19 cellular contexts compared by ENCODE assay signal in the genomic region with DNA sequence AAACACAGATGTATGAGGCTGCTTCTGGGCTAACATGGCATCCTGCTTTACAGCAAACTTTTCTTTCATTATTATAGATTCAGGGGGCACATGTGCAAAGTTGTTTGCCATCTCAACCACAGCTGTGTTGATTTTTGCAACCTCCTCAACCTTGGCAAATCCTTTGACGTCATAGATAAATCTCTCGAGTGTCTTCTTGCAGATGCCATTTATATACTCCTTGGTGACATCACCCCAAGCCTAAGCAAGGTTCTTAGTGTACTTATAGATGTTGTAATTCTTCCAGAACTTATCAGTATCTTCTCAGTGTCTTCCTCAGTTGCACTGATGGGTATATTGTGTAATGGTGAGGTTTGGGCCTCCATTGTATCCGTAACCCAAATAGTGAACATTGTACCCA.
"Had no signal": no experiment of that assay in that cellular context is flagged by ENCODE, and none has a peak within 500 bp of the region (broad histone marks: within the 10 kb centered on the region; RNA-seq: fewer than 3 reads in every experiment).

No MANE protein-coding gene starts in this region.

- H3K27me3 ChIP-seq: foreskin keratinocyte, left lung had no signal

- H3K36me3 ChIP-seq: esophagus muscularis mucosa, heart right ventricle, left lung, lower lobe of right lung had no signal

- H3K4me3 ChIP-seq: esophagus muscularis mucosa, heart right ventricle, left lung, lower lobe of right lung, mucosa of descending colon had no signal

- H3K9me3 ChIP-seq: esophagus muscularis mucosa, heart right ventricle, left lung, lower lobe of right lung, mucosa of descending colon had no signal

- H3K27ac ChIP-seq: esophagus muscularis mucosa, foreskin keratinocyte, heart right ventricle, left lung, lower lobe of right lung had no signal

- H3K4me1 ChIP-seq: esophagus muscularis mucosa, foreskin keratinocyte, heart right ventricle, left lung, lower lobe of right lung had no signal

- ATAC-seq: foreskin keratinocyte, heart right ventricle, left cardiac atrium, left lung, left ventricle myocardium superior, lower lobe of right lung, mucosa of descending colon had no signal

- DNase-seq: cortex of kidney; effector memory CD4-positive, alpha-beta T cell; foreskin keratinocyte; glutamatergic neuron; head of caudate nucleus; heart right ventricle; hippocampal formation; left cardiac atrium; left lung; left ventricle myocardium superior; lower lobe of right lung; mesenchymal stem cell; mucosa of descending colon had no signal

- FAIRE-seq: colon, endothelial cell of umbilical vein, frontal cortex, islet of Langerhans, keratinocyte had no signal
